9 cellular contexts compared by ENCODE assay signal in the genomic region with DNA sequence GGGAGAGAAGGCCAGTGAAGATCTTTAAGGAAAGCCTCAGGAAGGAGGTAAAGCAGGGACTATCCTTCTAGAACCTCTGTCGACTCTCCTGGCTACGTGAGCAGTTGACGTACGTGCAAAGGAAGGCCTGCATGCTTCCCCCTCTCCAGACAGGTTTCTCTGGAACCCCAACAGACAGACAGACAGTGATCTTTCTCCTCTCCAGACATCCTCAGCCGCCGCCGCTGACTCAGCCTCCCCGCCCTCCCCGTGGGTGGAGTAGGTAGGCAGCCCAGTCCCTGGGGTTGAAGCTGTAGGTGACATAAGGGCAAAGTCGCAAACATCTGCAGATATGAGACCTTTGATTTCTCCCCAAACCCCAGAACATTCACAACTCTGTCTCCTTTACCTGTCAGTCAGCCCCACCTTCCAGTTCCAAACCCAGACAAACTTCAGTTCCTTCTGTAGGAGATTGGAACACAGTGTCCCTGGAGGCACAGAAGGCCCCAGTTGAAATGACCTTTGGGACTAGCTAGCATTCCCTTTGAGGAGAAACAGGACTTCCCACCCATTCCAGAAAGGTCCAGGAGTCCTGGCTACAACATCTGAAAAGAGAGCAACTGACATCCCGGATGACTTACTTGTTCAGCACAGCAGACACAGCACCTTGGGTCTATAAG.
DNase-seq lines count a peak whose midpoint lies in the region; ATAC-seq and TF ChIP-seq lines count a peak whose summit lies in the region.
"Had no signal": no experiment of that assay in that cellular context is flagged by ENCODE, and none has a peak within 500 bp of the region (broad histone marks: within the 10 kb centered on the region; RNA-seq: fewer than 3 reads in every experiment).

No MANE protein-coding gene starts in this region.

- H3K4me2 ChIP-seq in OCI-LY7 (ENCODE audit: low read length): no peak overlapping the region

- H3K27me3 Mint-ChIP-seq in stimulated activated naive B cell treated with anti-CD40 and anti-IgM and Interleukin-4, amounts not matched to agents 10 μg/mL and 1 μg/mL and 100 μg/mL, for 72 hours: peaks cover 0 to 6% of the 10 kb centered on the region in 2 donors

- WGBS in esophagus muscularis mucosa: 95% methylated on average over 11 of the region's 11 CpGs

- H3K4me3 Mint-ChIP-seq in stimulated activated naive B cell treated with anti-CD40 and anti-IgM and Interleukin-4, amounts not matched to agents 10 μg/mL and 1 μg/mL and 100 μg/mL, for 72 hours: no peak overlapping the region

- BruUV-seq in OCI-LY7 (replicated peaks; lab: Mats Ljungman, UMichigan): no TSS peak

- H2AFZ ChIP-seq in OCI-LY7 (ENCODE audit: low read length): no peak overlapping the region

- H3K27ac ChIP-seq in esophagus muscularis mucosa (replicated peaks in 1 of 4) (no peak overlapping the region), OCI-LY7 (ENCODE audit: low read depth, low read length, poor library complexity, severe bottlenecking) (no peak overlapping the region)

- no peaks in the 10 kb centered on the region for H3K9me2 ChIP-seq in OCI-LY7 (ENCODE audit: insufficient read depth, low read length)

- peaks cover 28 to 35% of the 10 kb centered on the region in 2 donors for H3K4me1 Mint-ChIP-seq in stimulated activated naive B cell treated with anti-CD40 and anti-IgM and Interleukin-4, amounts not matched to agents 10 μg/mL and 1 μg/mL and 100 μg/mL, for 72 hours

- no peak for TF ChIP-seq EP300 in esophagus muscularis mucosa (IDR thresholded peaks at IDR 0.05)

- H3K36me3 ChIP-seq in esophagus muscularis mucosa: no peaks in the 10 kb centered on the region
- no peaks in the 10 kb centered on the region for H3K36me3 ChIP-seq in OCI-LY7 (ENCODE audit: insufficient read depth, low read length)

- no peak for ATAC-seq in stimulated activated naive B cell treated with anti-CD40 and anti-IgM and Interleukin-4, amounts not matched to agents 10 μg/mL and 1 μg/mL and 100 μg/mL, for 72 hours (replicated peaks)

- H4K20me1 ChIP-seq in OCI-LY7 (ENCODE audit: insufficient read depth, low read length): no peaks in the 10 kb centered on the region

- peaks cover 0 to 3% of the 10 kb centered on the region in 2 donors for H3K9me3 Mint-ChIP-seq in stimulated activated naive B cell treated with anti-CD40 and anti-IgM and Interleukin-4, amounts not matched to agents 10 μg/mL and 1 μg/mL and 100 μg/mL, for 72 hours

- no peak overlapping the region for H3K27ac Mint-ChIP-seq in stimulated activated naive B cell treated with anti-CD40 and anti-IgM and Interleukin-4, amounts not matched to agents 10 μg/mL and 1 μg/mL and 100 μg/mL, for 72 hours

- no peak overlapping the region for H3K4me3 ChIP-seq in esophagus muscularis mucosa
- no peak overlapping the region for H3K4me3 ChIP-seq in OCI-LY7 (ENCODE audit: low read depth, low read length, poor library complexity, severe bottlenecking)

- intact Hi-C loops in esophagus muscularis mucosa (cut with DNase I): no loop called here
- intact Hi-C loops in OCI-LY7 (cut with micrococcal nuclease; ENCODE audit: unreplicated experiment): no loop called here

- H3K4me1 ChIP-seq in esophagus muscularis mucosa (peaks cover 0 to 8% (median 0%) of the 10 kb centered on the region in 4 donors), OCI-LY7 (ENCODE audit: insufficient read depth, low read length, poor library complexity, severe bottlenecking) (no peaks in the 10 kb centered on the region)

- TF ChIP-seq POLR2A in esophagus muscularis mucosa (IDR thresholded peaks at IDR 0.05; ENCODE audit: low read depth): no peak

- no peaks in the 10 kb centered on the region for H3K27me3 ChIP-seq in esophagus muscularis mucosa

- TF ChIP-seq CTCF in esophagus muscularis mucosa (IDR thresholded peaks at IDR 0.05) (no peak), OCI-LY7 (conservative IDR thresholded peaks at IDR 0.05; ENCODE audit: low read length) (no peak)

- POLR2A ChIA-PET in OCI-LY7 (lab: Charles Lee): interaction anchor here (0.6 kb wide), 1 partner anchor 69 kb away, joined by 4 read pairs; no protein-coding TSS in a partner anchor

- DNase-seq in RPMI7951 (ENCODE audit: low read depth): peak; percentile 30
- DNase-seq in activated T-cell treated with anti-CD3 and anti-CD28 coated beads for 24 hours (ENCODE audit: low read depth): peak; percentile 24
- DNase-seq in esophagus muscularis mucosa (ENCODE audit: extremely low spot score): peak; percentile 57
- DNase-seq in stimulated activated CD4-positive, alpha-beta T cell treated with anti-CD3 and anti-CD28 coated beads, TNF-alpha, amount 100 ng/mL, for 24 hours (ENCODE audit: low read depth in 3 of 3): peak in 2 of 3 experiments; percentile 35 to 60
- no peak for DNase-seq in stimulated activated naive B cell treated with anti-CD40 and anti-IgM and Interleukin-4, amounts not matched to agents 10 μg/mL and 1 μg/mL and 100 μg/mL, for 72 hours
- DNase-seq in OCI-LY7 (ENCODE audit: low spot score): no peak
- no peak for DNase-seq in HCEC 1CT
- no peak for DNase-seq in 8988T
- DNase-seq: DND-41 had no signal

- H3K9me3 ChIP-seq in esophagus muscularis mucosa: no peaks in the 10 kb centered on the region
- H3K9me3 ChIP-seq in OCI-LY7 (ENCODE audit: low read length): no peaks in the 10 kb centered on the region

- no peaks in the 10 kb centered on the region for H3K36me3 Mint-ChIP-seq in stimulated activated naive B cell treated with anti-CD40 and anti-IgM and Interleukin-4, amounts not matched to agents 10 μg/mL and 1 μg/mL and 100 μg/mL, for 72 hours

- CTCF ChIA-PET in OCI-LY7 (lab: Charles Lee; ENCODE audit: unreplicated experiment): no interaction called here

- H3K79me2 ChIP-seq in OCI-LY7 (ENCODE audit: insufficient read depth, low read depth, low read length): no peaks in the 10 kb centered on the region

Comparison
In these comparisons a context has a peak if more than half of its experiments do, and no peak if none do; other contexts are left out.
1. DNase-seq: peak in RPMI7951 (single experiment), activated T-cell treated with anti-CD3 and anti-CD28 coated beads for 24 hours (single experiment), esophagus muscularis mucosa (single experiment) and stimulated activated CD4-positive, alpha-beta T cell treated with anti-CD3 and anti-CD28 coated beads, TNF-alpha, amount 100 ng/mL, for 24 hours (2 of 3); none in stimulated activated naive B cell treated with anti-CD40 and anti-IgM and Interleukin-4, amounts not matched to agents 10 μg/mL and 1 μg/mL and 100 μg/mL, for 72 hours (single experiment), OCI-LY7 (single experiment), HCEC 1CT (single experiment) and 8988T (single experiment).